In the genomic region with DNA sequence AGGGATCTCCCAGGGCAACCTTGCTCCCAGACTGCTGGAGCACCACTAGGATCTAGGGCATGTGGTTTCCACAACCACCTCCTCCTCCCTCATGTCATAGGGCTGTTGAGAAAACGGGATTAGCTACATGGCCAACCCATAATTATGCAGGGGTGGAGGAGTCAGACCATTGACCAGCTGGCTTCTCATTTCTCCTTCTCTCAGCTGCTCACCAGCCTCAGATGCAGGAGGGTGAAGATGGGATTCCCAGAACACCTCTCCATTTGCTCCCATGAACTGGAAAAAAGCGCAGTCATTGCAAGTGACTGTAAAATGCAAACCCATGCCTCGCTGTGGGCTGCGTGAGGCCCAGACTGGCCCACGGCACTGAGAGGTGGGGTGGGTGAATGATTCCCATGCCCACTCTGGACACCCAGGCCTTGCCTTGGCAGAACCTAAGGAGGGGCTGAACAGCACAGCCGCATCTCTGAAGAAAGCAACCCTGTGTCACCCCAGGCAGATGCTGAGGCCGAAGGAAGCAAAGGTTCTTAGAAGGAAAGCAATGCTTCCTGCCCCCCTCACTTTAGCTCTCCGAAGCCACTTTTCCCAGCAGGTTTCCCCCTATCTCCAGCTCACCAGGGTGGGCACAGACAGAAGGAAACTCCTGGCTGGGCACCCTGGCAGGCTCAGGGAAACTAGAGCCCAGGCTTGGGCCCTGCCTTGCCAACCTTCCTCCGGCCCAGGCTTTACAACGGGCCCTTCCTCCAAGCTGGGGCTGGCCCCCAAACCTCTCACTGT, we compare ENCODE assay signal across 1 cellular context.
TF ChIP-seq lines count a peak whose summit lies in the region.

No MANE protein-coding gene starts in this region.

TF ChIP-seq in IMR-90, 13 proteins besides CTCF, POLR2A, EP300 and RAD21:
- TF ChIP-seq MAZ (IDR thresholded peaks at IDR 0.05; ENCODE audit: borderline replicate concordance, low read depth, low read length) (no peak), BHLHE40 (IDR thresholded peaks at IDR 0.05; ENCODE audit: low read depth, low read length) (no peak), MXI1 (IDR thresholded peaks at IDR 0.05; ENCODE audit: borderline replicate concordance, low read depth, low read length) (no peak), MAFK (IDR thresholded peaks at IDR 0.05; ENCODE audit: low read depth, low read length) (no peak), SMC3 (IDR thresholded peaks at IDR 0.05; ENCODE audit: low read depth, low read length) (no peak), FOS (IDR thresholded peaks at IDR 0.05; ENCODE audit: low read depth, low read length) (no peak), CEBPB (IDR thresholded peaks at IDR 0.05; ENCODE audit: low read depth, low read length) (no peak), NFE2L2 (IDR thresholded peaks at IDR 0.05; ENCODE audit: low read depth, low read length) (no peak), RCOR1 (IDR thresholded peaks at IDR 0.05; ENCODE audit: insufficient replicate concordance, low read length) (no peak), CHD1 (IDR thresholded peaks at IDR 0.05; ENCODE audit: low read depth, low read length) (no peak)
- TF ChIP-seq, protein P1, sequence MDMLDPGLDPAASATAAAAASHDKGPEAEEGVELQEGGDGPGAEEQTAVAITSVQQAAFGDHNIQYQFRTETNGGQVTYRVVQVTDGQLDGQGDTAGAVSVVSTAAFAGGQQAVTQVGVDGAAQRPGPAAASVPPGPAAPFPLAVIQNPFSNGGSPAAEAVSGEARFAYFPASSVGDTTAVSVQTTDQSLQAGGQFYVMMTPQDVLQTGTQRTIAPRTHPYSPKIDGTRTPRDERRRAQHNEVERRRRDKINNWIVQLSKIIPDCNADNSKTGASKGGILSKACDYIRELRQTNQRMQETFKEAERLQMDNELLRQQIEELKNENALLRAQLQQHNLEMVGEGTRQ (IDR thresholded peaks at IDR 0.05; ENCODE audit: low read depth, low read length) = no peak
- TF ChIP-seq, protein P2, sequence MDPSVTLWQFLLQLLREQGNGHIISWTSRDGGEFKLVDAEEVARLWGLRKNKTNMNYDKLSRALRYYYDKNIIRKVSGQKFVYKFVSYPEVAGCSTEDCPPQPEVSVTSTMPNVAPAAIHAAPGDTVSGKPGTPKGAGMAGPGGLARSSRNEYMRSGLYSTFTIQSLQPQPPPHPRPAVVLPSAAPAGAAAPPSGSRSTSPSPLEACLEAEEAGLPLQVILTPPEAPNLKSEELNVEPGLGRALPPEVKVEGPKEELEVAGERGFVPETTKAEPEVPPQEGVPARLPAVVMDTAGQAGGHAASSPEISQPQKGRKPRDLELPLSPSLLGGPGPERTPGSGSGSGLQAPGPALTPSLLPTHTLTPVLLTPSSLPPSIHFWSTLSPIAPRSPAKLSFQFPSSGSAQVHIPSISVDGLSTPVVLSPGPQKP (IDR thresholded peaks at IDR 0.05; ENCODE audit: borderline replicate concordance, low read depth, low read length) = no peak
